ENCODE assay signal across 1 cellular context in genomic region chr15:67066041-67067021, GRCh38.
TF ChIP-seq lines count a peak whose summit lies in the region.

No MANE protein-coding gene starts in this region.

TF ChIP-seq in HEK293, 187 proteins besides CTCF, POLR2A, EP300 and RAD21 (continued from another document and continues in another):
- TF ChIP-seq ZNF623 (tag by site-specific recombination; IDR thresholded peaks at IDR 0.05) (no peak), ZNF2 (tag by site-specific recombination; IDR thresholded peaks at IDR 0.05) (peak; percentile 82), ZNF211 (tag by site-specific recombination; IDR thresholded peaks at IDR 0.05; ENCODE audit: low read depth) (no peak), ZNF561 (tag by site-specific recombination; IDR thresholded peaks at IDR 0.05; ENCODE audit: borderline replicate concordance) (0 out of 2 replicates have a peak, but pooled peaks have one; percentile 52), SP3 (tag by site-specific recombination; IDR thresholded peaks at IDR 0.05) (peak; percentile 78), ZNF600 (tag by site-specific recombination; IDR thresholded peaks at IDR 0.05) (peak; percentile 58), ZNF26 (tag by site-specific recombination; IDR thresholded peaks at IDR 0.05) (no peak), ZBTB49 (tag by site-specific recombination; IDR thresholded peaks at IDR 0.05; ENCODE audit: low read depth) (no peak), KLF9 (tag by site-specific recombination; IDR thresholded peaks at IDR 0.05; ENCODE audit: low read depth) (peak; percentile 36), ZNF132 (tag by site-specific recombination; IDR thresholded peaks at IDR 0.05; ENCODE audit: borderline replicate concordance) (no peak), ZNF18 (tag by site-specific recombination; IDR thresholded peaks at IDR 0.05) (no peak), INSM2 (tag by site-specific recombination; IDR thresholded peaks at IDR 0.05) (peak; percentile 15), ZNF639 (tag by site-specific recombination; IDR thresholded peaks at IDR 0.05) (0 out of 2 replicates have a peak, but pooled peaks have one; percentile 37), MEIS1 (CRISPR knock-in tag; IDR thresholded peaks at IDR 0.05; ENCODE audit: borderline replicate concordance) (no peak), ZNF394 (tag by site-specific recombination; IDR thresholded peaks at IDR 0.05; ENCODE audit: borderline replicate concordance) (no peak), GFI1B (tag by site-specific recombination; IDR thresholded peaks at IDR 0.05) (no peak), SP2 (tag by site-specific recombination; IDR thresholded peaks at IDR 0.05) (peak; percentile 56), ZNF837 (tag by site-specific recombination; IDR thresholded peaks at IDR 0.05) (no peak), ZNF843 (tag by site-specific recombination; IDR thresholded peaks at IDR 0.05) (peak; percentile 19; the same call in 1 of the 2 replicates), ZNF518A (tag by site-specific recombination; conservative IDR thresholded peaks at IDR 0.05; ENCODE audit: low read depth) (no peak), KLF1 (tag by site-specific recombination; IDR thresholded peaks at IDR 0.05) (peak; percentile 28; the same call in 1 of the 2 replicates), ZNF366 (tag by site-specific recombination; conservative IDR thresholded peaks at IDR 0.05) (peak; percentile 39; the same call in 1 of the 2 replicates), ZFP3 (tag by site-specific recombination; IDR thresholded peaks at IDR 0.05; ENCODE audit: low read depth) (no peak), GLIS2 (tag by site-specific recombination; IDR thresholded peaks at IDR 0.05) (peak; percentile 99), ZNF133 (tag by site-specific recombination; IDR thresholded peaks at IDR 0.05) (peak; percentile 11; the same call in 1 of the 2 replicates), GLI4 (tag by site-specific recombination; IDR thresholded peaks at IDR 0.05) (no peak), ZNF292 (tag by site-specific recombination; IDR thresholded peaks at IDR 0.05; ENCODE audit: borderline replicate concordance, low read depth) (no peak), ZNF138 (tag by site-specific recombination; IDR thresholded peaks at IDR 0.05; ENCODE audit: borderline replicate concordance) (no peak), ZNF239 (tag by site-specific recombination; IDR thresholded peaks at IDR 0.05) (peak; percentile 70; the same call in 1 of the 2 replicates), ZNF473 (tag by site-specific recombination; IDR thresholded peaks at IDR 0.05) (no peak), KLF17 (tag by site-specific recombination; IDR thresholded peaks at IDR 0.05) (peak; percentile 67; the same call in 1 of the 2 replicates), SALL2 (tag by site-specific recombination; IDR thresholded peaks at IDR 0.05; ENCODE audit: borderline replicate concordance) (no peak), ZNF391 (tag by site-specific recombination; IDR thresholded peaks at IDR 0.05; ENCODE audit: borderline replicate concordance, low read depth) (peak; percentile 75; the same call in 1 of the 2 replicates), ZNF548 (tag by site-specific recombination; IDR thresholded peaks at IDR 0.05) (no peak), ZIC2 (tag by site-specific recombination; IDR thresholded peaks at IDR 0.05) (peak; percentile 94), ZNF362 (tag by site-specific recombination; IDR thresholded peaks at IDR 0.05) (no peak), ZBTB11 (tag by site-specific recombination; conservative IDR thresholded peaks at IDR 0.05; ENCODE audit: low read depth) (peak; percentile 20; the same call in 1 of the 2 replicates), BCL11B (tag by site-specific recombination; IDR thresholded peaks at IDR 0.05; ENCODE audit: low read depth) (peak; percentile 86; the same call in 1 of the 2 replicates)
